ENCODE assay signal across 17 cellular contexts in the genomic region with DNA sequence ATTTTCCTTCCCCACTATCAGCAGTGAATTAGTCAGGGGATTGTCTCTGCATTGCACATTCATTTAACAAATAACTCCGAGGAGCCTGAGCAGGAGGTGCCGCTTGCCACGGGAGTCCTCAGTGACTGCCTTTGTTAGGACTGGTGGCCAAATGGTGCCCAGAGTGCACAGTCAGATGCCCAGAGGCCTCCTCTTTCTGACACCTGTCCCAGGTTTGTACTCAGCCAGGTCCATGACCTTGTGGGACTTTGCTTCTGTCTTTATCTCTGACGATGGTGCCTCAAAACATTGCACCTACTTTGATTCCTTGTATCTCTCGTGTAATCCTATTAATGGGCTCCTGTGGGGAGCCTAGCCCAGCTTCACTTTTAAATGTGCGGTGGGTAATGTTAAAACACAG. TPM values are rescaled to one million over a fixed set of nuclear protein-coding genes. Genes with fewer than 3 reads are reported as not detected.
A peak's percentile ranks its signal among the peaks of the same experiment; 100 is the strongest.
DNase-seq lines count a peak whose midpoint lies in the region; ATAC-seq and TF ChIP-seq lines count a peak whose summit lies in the region.
"Had no signal": no experiment of that assay in that cellular context is flagged by ENCODE, and none has a peak within 500 bp of the region (broad histone marks: within the 10 kb centered on the region; RNA-seq: fewer than 3 reads in every experiment).

No MANE protein-coding gene starts in this region.

- no peak overlapping the region for H3K18ac ChIP-seq in mesendoderm (ENCODE audit: low read length)

- H3K9me3 ChIP-seq in T-helper 17 cell (ENCODE audit: control insufficient read depth, low read length, poor library complexity, severe bottlenecking) (no peaks in the 10 kb centered on the region), suprapubic skin (no peaks in the 10 kb centered on the region)
- H3K9me3 ChIP-seq: Caco-2, HAP-1 had no signal

- H3K36me3 ChIP-seq in mesendoderm (ENCODE audit: control insufficient read depth, insufficient read depth, low read length) (no peaks in the 10 kb centered on the region), suprapubic skin (no peaks in the 10 kb centered on the region)

- peaks cover 7% of the 10 kb centered on the region for H3K4me1 Mint-ChIP-seq in T-helper 17 cell
- H3K4me1 Mint-ChIP-seq in endothelial cell (ENCODE audit: unreplicated experiment), result no peaks in the 10 kb centered on the region

- H2BK15ac ChIP-seq in mesendoderm (replicated peaks; ENCODE audit: low read depth), result no peak overlapping the region

- no CpG with 5 or more reads among the region's 6 CpGs for WGBS in mesendoderm (ENCODE audit: extremely low coverage, insufficient coverage, low lambda C conversion rate)
- 82% methylated on average over 6 of the region's 6 CpGs for WGBS in suprapubic skin

- no peaks in the 10 kb centered on the region for H3K4me1 ChIP-seq in mesendoderm (ENCODE audit: control insufficient read depth, low read depth, low read length)
- peaks cover 49% of the 10 kb centered on the region for H3K4me1 ChIP-seq in suprapubic skin
- H3K4me1 ChIP-seq: Caco-2 had no signal

- TF ChIP-seq CTCF in endothelial cell (IDR thresholded peaks at IDR 0.05; ENCODE audit: unreplicated experiment), result no peak
- TF ChIP-seq CTCF in suprapubic skin (IDR thresholded peaks at IDR 0.05), result no peak
- TF ChIP-seq CTCF in coronary artery (IDR thresholded peaks at IDR 0.05), result no peak

- H3K27me3 ChIP-seq in mesendoderm (ENCODE audit: insufficient read depth, low read length, poor library complexity), result no peaks in the 10 kb centered on the region
- H3K27me3 ChIP-seq in suprapubic skin, result no peaks in the 10 kb centered on the region

- H3K79me1 ChIP-seq in mesendoderm (ENCODE audit: low read length), result peaks cover 26% of the 10 kb centered on the region

- no peak overlapping the region for H2BK120ac ChIP-seq in mesendoderm (ENCODE audit: low read depth, low read length)

- no peak overlapping the region for H3K23ac ChIP-seq in mesendoderm (ENCODE audit: low read length)

- H3K4me3 Mint-ChIP-seq in T-helper 17 cell, result no peak overlapping the region
- H3K4me3 Mint-ChIP-seq in endothelial cell (ENCODE audit: unreplicated experiment), result peak overlapping the region; percentile 18

- no peaks in the 10 kb centered on the region for H3K9me3 Mint-ChIP-seq in endothelial cell (ENCODE audit: unreplicated experiment)

- H4K5ac ChIP-seq in mesendoderm (ENCODE audit: low read length), result no peak overlapping the region

- H3K4me3 ChIP-seq in mesendoderm (ENCODE audit: low read length), result no peak overlapping the region
- H3K4me3 ChIP-seq in suprapubic skin, result no peak overlapping the region
- no peak overlapping the region for H3K4me3 ChIP-seq in coronary artery
- H3K4me3 ChIP-seq: HAP-1 had no signal

- H2BK5ac ChIP-seq in mesendoderm (ENCODE audit: low read length), result no peak overlapping the region

- H3K27ac ChIP-seq in mesendoderm (ENCODE audit: low read depth, low read length) (no peak overlapping the region), suprapubic skin (peak overlapping the region; percentile 80), coronary artery (no peak overlapping the region)
- H3K27ac ChIP-seq: HL-60 had no signal

- no peak overlapping the region for H2AK5ac ChIP-seq in mesendoderm (ENCODE audit: low read length)

- H3K79me2 ChIP-seq in mesendoderm (ENCODE audit: control insufficient read depth, insufficient read depth, low read length), result peaks cover 17% of the 10 kb centered on the region

- no peak for TF ChIP-seq EP300 in suprapubic skin (IDR thresholded peaks at IDR 0.05)

- TF ChIP-seq POLR2A in suprapubic skin (IDR thresholded peaks at IDR 0.05), result no peak

- ATAC-seq in T-helper 17 cell (no peak), HG02610 (IDR thresholded peaks at IDR 0.05; ENCODE audit: unreplicated experiment) (no peak), HG02588 (IDR thresholded peaks at IDR 0.05; ENCODE audit: unreplicated experiment) (no peak)

- H3K9ac ChIP-seq in mesendoderm (ENCODE audit: low read length), result no peak overlapping the region

- no peak overlapping the region for H3K4ac ChIP-seq in mesendoderm (ENCODE audit: low read depth, low read length)

- H3K36me3 Mint-ChIP-seq in T-helper 17 cell (ENCODE audit: low read depth), result peaks cover 3% of the 10 kb centered on the region
- H3K36me3 Mint-ChIP-seq in endothelial cell (ENCODE audit: low read depth, unreplicated experiment), result peaks cover 7% of the 10 kb centered on the region

- no peak overlapping the region for H3K56ac ChIP-seq in mesendoderm (ENCODE audit: low read length)

- peak overlapping the region; percentile 27 for H3K27ac Mint-ChIP-seq in T-helper 17 cell
- no peak overlapping the region for H3K27ac Mint-ChIP-seq in endothelial cell (ENCODE audit: unreplicated experiment)

- H3K4me2 ChIP-seq in mesendoderm (ENCODE audit: low read length), result no peak overlapping the region

- DNase-seq in T-helper 17 cell (no peak), endothelial cell (ENCODE audit: low spot score) (no peak), mesendoderm (peak; percentile 23), suprapubic skin (ENCODE audit: low spot score in 2 of 2) (no peak), coronary artery (ENCODE audit: low spot score) (no peak)
- DNase-seq: ACHN, AML-193, Caco-2, EL, NCI-H187 treated with DMSO at 0.1 percent for 48 hours, NCI-H345, NCI-H526, SHP77 treated with DMSO at 0.1 percent for 48 hours had no signal

- H4K8ac ChIP-seq in mesendoderm (ENCODE audit: low read depth, low read length), result no peak overlapping the region

- H3K27me3 Mint-ChIP-seq in T-helper 17 cell (no peaks in the 10 kb centered on the region), endothelial cell (ENCODE audit: unreplicated experiment) (peaks cover 6% of the 10 kb centered on the region)

RNA-seq across cellular contexts. Expression of a gene that starts 4.3 kb away (rescaled TPM):
- total RNA-seq in T-helper 17 cell (1 to 10 TPM; 3.7 to 4.4 TPM), endothelial cell (ENCODE audit: unreplicated experiment) (21.6 TPM), suprapubic skin (10 to 100 TPM; 62.7 to 86.8 (median 74.8) TPM)
- 11.2 TPM for polyA plus RNA-seq in mesendoderm (2013, experiment 1 of 2)
- polyA plus RNA-seq in mesendoderm (2013, experiment 2 of 2), result 11.9 TPM

RNA-seq across cellular contexts. Expression of a gene that starts 4.7 kb away (rescaled TPM):
- total RNA-seq in T-helper 17 cell (10 to 100 TPM; 49.1 to 60.1 TPM), endothelial cell (ENCODE audit: unreplicated experiment) (70.2 TPM), suprapubic skin (10 to 100 TPM; 48.8 to 90.8 (median 56.4) TPM)
- 90.6 TPM for polyA plus RNA-seq in mesendoderm (2013, experiment 1 of 2)
- polyA plus RNA-seq in mesendoderm (2013, experiment 2 of 2), result 87.8 TPM
